In the genomic region with DNA sequence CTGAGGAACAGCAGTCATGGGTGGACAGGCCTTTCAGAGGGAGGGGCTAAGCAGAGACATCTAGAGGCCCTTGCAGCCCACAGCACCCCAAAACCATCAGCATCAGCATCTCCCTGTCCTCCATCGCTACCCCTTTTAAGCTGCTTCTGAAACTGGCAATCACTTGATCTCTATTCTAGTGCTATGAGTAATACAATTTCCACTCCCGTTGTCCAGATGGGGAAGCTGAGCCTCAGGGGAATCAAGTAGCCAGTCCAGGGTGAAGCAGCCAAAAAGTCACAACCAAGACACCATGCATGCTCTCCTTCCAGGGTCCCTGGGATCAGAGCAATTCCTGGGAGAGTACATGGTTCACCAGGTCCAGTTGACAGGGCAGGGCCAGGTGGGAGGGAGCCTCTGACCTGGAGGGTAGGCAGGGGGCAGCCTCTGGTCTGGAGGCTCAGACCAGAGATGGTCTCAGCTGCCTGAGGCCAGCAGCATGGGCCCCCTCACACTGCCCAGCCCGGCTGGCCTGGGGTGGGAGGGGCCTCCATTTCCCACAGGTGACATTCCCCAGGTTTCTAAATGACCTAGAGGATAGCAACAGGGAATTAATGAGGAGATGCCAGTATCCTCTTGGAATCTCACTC, we compare ENCODE assay signal across 1 cellular context.
TF ChIP-seq lines count a peak whose summit lies in the region.

No MANE protein-coding gene starts in this region.

TF ChIP-seq in H1, 55 proteins besides CTCF, POLR2A, EP300 and RAD21 (continued from another document):
- TF ChIP-seq CTBP2 (IDR thresholded peaks at IDR 0.05; ENCODE audit: borderline replicate concordance, insufficient read depth, insufficient read length, low read length) = no peak
- no peak for TF ChIP-seq RFX5 (IDR thresholded peaks at IDR 0.05; ENCODE audit: borderline replicate concordance, low read depth, low read length)
- TF ChIP-seq KDM4A (IDR thresholded peaks at IDR 0.05; ENCODE audit: low read depth, low read length, severe bottlenecking) = no peak
- no peak for TF ChIP-seq SP2 (IDR thresholded peaks at IDR 0.05; ENCODE audit: low read length)
- TF ChIP-seq SUZ12 (IDR thresholded peaks at IDR 0.05; ENCODE audit: low read length) = no peak
- TF ChIP-seq, protein P1, sequence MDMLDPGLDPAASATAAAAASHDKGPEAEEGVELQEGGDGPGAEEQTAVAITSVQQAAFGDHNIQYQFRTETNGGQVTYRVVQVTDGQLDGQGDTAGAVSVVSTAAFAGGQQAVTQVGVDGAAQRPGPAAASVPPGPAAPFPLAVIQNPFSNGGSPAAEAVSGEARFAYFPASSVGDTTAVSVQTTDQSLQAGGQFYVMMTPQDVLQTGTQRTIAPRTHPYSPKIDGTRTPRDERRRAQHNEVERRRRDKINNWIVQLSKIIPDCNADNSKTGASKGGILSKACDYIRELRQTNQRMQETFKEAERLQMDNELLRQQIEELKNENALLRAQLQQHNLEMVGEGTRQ (IDR thresholded peaks at IDR 0.05; ENCODE audit: low read length) = no peak
- TF ChIP-seq POLR2AphosphoS5 (IDR thresholded peaks at IDR 0.05; ENCODE audit: low read depth, low read length) = no peak
